In the genomic region with DNA sequence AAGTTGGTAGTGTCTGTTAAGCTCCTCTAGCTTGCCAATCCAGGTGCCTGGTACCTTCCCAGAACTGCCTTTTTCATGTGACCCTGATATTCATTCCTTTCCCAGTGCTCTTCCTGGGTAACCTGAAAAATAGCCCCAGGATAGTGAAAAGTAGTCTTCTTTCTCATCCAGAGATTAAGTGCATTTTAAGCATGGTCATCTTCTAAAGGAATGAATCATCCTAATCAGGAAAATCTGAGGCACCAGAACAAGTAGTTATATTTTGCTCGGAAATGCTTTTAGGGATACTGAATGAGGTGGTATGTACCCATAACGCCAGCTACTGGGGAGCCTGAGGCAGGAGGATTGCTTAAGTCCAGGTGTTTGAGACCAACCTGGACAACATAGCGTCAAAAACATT, we compare ENCODE assay signal across 23 cellular contexts.
"Had no signal": no experiment of that assay in that cellular context is flagged by ENCODE, and none has a peak within 500 bp of the region (broad histone marks: within the 10 kb centered on the region; RNA-seq: fewer than 3 reads in every experiment).

No MANE protein-coding gene starts in this region.

- H3K27ac ChIP-seq: body of pancreas, dorsolateral prefrontal cortex, epithelial cell of prostate, left lung, prostate gland, right atrium auricular region, thyroid gland, WERI-Rb-1 had no signal

- H3K4me1 ChIP-seq: left lung, prostate gland, right atrium auricular region, thyroid gland had no signal

- H3K4me3 ChIP-seq: body of pancreas, dorsolateral prefrontal cortex, left lung, mucosa of descending colon, prostate gland, right atrium auricular region, thyroid gland had no signal

- H3K27me3 Mint-ChIP-seq: activated naive CD8-positive, alpha-beta T cell treated with anti-CD3 and anti-CD28 coated beads for 36 hours; activated T-helper 17 cell treated with anti-CD3 and anti-CD28 coated beads, Interleukin-2, amount 50 U/mL, for 72 hours; naive B cell had no signal

- H3K27ac Mint-ChIP-seq: activated naive CD8-positive, alpha-beta T cell treated with anti-CD3 and anti-CD28 coated beads for 36 hours; activated T-helper 17 cell treated with anti-CD3 and anti-CD28 coated beads, Interleukin-2, amount 50 U/mL, for 72 hours; naive B cell had no signal

- H3K9me3 Mint-ChIP-seq: activated naive CD8-positive, alpha-beta T cell treated with anti-CD3 and anti-CD28 coated beads for 36 hours; activated T-helper 17 cell treated with anti-CD3 and anti-CD28 coated beads, Interleukin-2, amount 50 U/mL, for 72 hours; naive B cell had no signal

- H3K27me3 ChIP-seq: body of pancreas, dorsolateral prefrontal cortex, left lung, right atrium auricular region, thyroid gland had no signal

- H3K4me1 Mint-ChIP-seq: activated naive CD8-positive, alpha-beta T cell treated with anti-CD3 and anti-CD28 coated beads for 36 hours; activated T-helper 17 cell treated with anti-CD3 and anti-CD28 coated beads, Interleukin-2, amount 50 U/mL, for 72 hours; naive B cell had no signal

- H3K4me3 Mint-ChIP-seq: activated naive CD8-positive, alpha-beta T cell treated with anti-CD3 and anti-CD28 coated beads for 36 hours; activated T-helper 17 cell treated with anti-CD3 and anti-CD28 coated beads, Interleukin-2, amount 50 U/mL, for 72 hours; naive B cell had no signal

- FAIRE-seq: colon, urothelium cell line had no signal

- H3K36me3 ChIP-seq: left lung, prostate gland, right atrium auricular region, thyroid gland, WERI-Rb-1 had no signal

- H3K9me3 ChIP-seq: body of pancreas, left lung, mucosa of descending colon, prostate gland, right atrium auricular region, thyroid gland had no signal

- H3K36me3 Mint-ChIP-seq: activated naive CD8-positive, alpha-beta T cell treated with anti-CD3 and anti-CD28 coated beads for 36 hours; naive B cell had no signal

- DNase-seq: activated CD4-positive, alpha-beta T cell treated with anti-CD3 and anti-CD28 coated beads for 1 hour; activated CD4-positive, alpha-beta T cell treated with anti-CD3 and anti-CD28 coated beads, Interleukin-2, amount 50 U/mL, for 4 hours; activated naive CD4-positive, alpha-beta T cell; activated naive CD8-positive, alpha-beta T cell treated with anti-CD3 and anti-CD28 coated beads for 36 hours; activated T-cell treated with anti-CD3 and anti-CD28 coated beads for 4 hours; body of pancreas; central memory CD4-positive, alpha-beta T cell; dorsolateral prefrontal cortex; hippocampal formation; mucosa of descending colon; naive B cell; stimulated activated CD4-positive, alpha-beta T cell treated with anti-CD3 and anti-CD28 coated beads, Interleukin-2, amount 100 ng/mL, for 24 hours; stimulated activated naive CD4-positive, alpha-beta T cell treated with Interleukin-2 at 50 U/mL for 16 hours; T-helper 2 cell; thyroid gland; WERI-Rb-1 had no signal

- ATAC-seq: activated T-helper 17 cell treated with anti-CD3 and anti-CD28 coated beads, Interleukin-2, amount 50 U/mL, for 72 hours; body of pancreas; left lung; mucosa of descending colon had no signal
